ENCODE assay signal across 22 cellular contexts in the genomic region with DNA sequence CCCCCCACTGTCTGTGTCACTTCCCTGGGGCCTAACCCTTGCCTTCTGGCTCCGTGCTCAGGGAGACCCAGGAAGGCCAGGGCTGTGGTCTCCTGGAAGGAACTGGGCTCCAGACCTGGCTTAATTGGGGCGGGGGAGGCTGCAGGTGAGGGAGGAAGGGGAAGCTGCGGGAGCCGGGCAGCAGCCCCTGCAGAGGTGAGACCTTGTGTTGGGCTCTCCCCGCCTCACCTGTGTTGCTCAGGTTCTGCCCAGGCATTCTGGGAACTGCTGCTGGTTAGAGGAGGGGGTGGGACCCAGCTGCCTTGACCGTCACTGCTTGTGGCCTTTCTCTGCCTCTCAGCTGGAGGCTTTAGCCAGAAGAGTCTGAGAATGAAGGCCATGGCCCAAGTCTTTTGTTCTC.
"Had no signal": no experiment of that assay in that cellular context is flagged by ENCODE, and none has a peak within 500 bp of the region (broad histone marks: within the 10 kb centered on the region; RNA-seq: fewer than 3 reads in every experiment).

No MANE protein-coding gene starts in this region.

- H3K36me3 Mint-ChIP-seq: type B pancreatic cell had no signal

- H3K27ac Mint-ChIP-seq: activated CD4-positive, alpha-beta T cell treated with anti-CD3 and anti-CD28 coated beads for 36 hours; activated naive CD8-positive, alpha-beta T cell treated with anti-CD3 and anti-CD28 coated beads for 36 hours; progenitor cell of endocrine pancreas; type B pancreatic cell had no signal

- H3K9me3 ChIP-seq: body of pancreas, colonic mucosa, stomach, testis had no signal

- H3K9me3 Mint-ChIP-seq: activated naive CD8-positive, alpha-beta T cell treated with anti-CD3 and anti-CD28 coated beads for 36 hours; naive thymus-derived CD8-positive, alpha-beta T cell; type B pancreatic cell had no signal

- H3K27ac ChIP-seq: body of pancreas, colonic mucosa, stomach, testis had no signal

- H3K4me3 Mint-ChIP-seq: activated CD4-positive, alpha-beta T cell treated with anti-CD3 and anti-CD28 coated beads for 36 hours; activated naive CD8-positive, alpha-beta T cell treated with anti-CD3 and anti-CD28 coated beads for 36 hours; naive thymus-derived CD8-positive, alpha-beta T cell; type B pancreatic cell had no signal

- H3K27me3 ChIP-seq: body of pancreas, colonic mucosa, stomach, testis had no signal

- ATAC-seq: activated CD4-positive, alpha-beta T cell treated with anti-CD3 and anti-CD28 coated beads for 36 hours; body of pancreas; naive thymus-derived CD8-positive, alpha-beta T cell; right cardiac atrium had no signal

- H3K27me3 Mint-ChIP-seq: activated CD4-positive, alpha-beta T cell treated with anti-CD3 and anti-CD28 coated beads for 36 hours; activated naive CD8-positive, alpha-beta T cell treated with anti-CD3 and anti-CD28 coated beads for 36 hours; naive thymus-derived CD8-positive, alpha-beta T cell; type B pancreatic cell had no signal

- H3K4me1 ChIP-seq: body of pancreas, colonic mucosa, testis had no signal

- H3K4me3 ChIP-seq: body of pancreas, colonic mucosa, skin epidermis, stomach, testis had no signal

- DNase-seq: activated CD4-positive, alpha-beta T cell treated with anti-CD3 and anti-CD28 coated beads for 36 hours; activated CD4-positive, alpha-beta T cell treated with anti-CD3 and anti-CD28 coated beads, Interleukin-2, amount 50 U/mL, for 48 hours; activated naive CD4-positive, alpha-beta T cell; activated naive CD8-positive, alpha-beta T cell treated with anti-CD3 and anti-CD28 coated beads for 36 hours; amygdala; body of pancreas; caudate nucleus; colonic mucosa; erythroblast; foreskin melanocyte; glutamatergic neuron; hypothalamus; naive thymus-derived CD8-positive, alpha-beta T cell; right cardiac atrium; stimulated activated CD4-positive, alpha-beta T cell treated with anti-CD3 and anti-CD28 coated beads, Interleukin-15, amount 100 ng/mL, for 24 hours; stimulated activated CD4-positive, alpha-beta T cell treated with anti-CD3 and anti-CD28 coated beads, Interleukin-2, amount 100 ng/mL, for 48 hours; stomach; SW 1271; testis had no signal

- H3K36me3 ChIP-seq: colonic mucosa, stomach had no signal
